In the genomic region with DNA sequence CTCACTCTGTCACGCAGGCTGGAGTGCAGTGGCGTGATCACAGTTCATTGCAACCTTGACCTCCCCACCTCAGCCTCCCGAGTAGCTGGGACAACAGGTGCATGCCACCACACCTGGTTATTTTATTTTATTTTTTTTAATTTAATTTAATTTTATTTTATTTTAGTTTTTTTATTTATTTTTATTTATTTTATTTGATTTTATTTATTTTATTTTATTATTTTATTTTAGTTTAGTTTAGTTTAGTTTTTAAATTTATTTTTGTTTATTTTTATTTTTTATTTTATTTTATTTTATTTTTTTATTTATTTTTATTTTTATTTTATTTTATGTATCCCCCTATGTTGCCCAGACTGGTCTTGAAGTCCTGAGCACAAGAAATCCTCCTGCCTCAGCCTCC, we compare ENCODE assay signal across 27 cellular contexts.
"Had no signal": no experiment of that assay in that cellular context is flagged by ENCODE, and none has a peak within 500 bp of the region (broad histone marks: within the 10 kb centered on the region; RNA-seq: fewer than 3 reads in every experiment).

No MANE protein-coding gene starts in this region.

- H3K9me3 ChIP-seq: adrenal gland, body of pancreas, colonic mucosa, heart right ventricle had no signal

- H3K4me1 ChIP-seq: adrenal gland, body of pancreas, colonic mucosa, gastroesophageal sphincter, heart right ventricle had no signal

- H3K27ac ChIP-seq: adrenal gland, body of pancreas, colonic mucosa, gastroesophageal sphincter, heart right ventricle, WERI-Rb-1 had no signal

- H3K27me3 ChIP-seq: body of pancreas, colonic mucosa had no signal

- H3K36me3 ChIP-seq: adrenal gland, colonic mucosa, gastroesophageal sphincter, heart right ventricle, WERI-Rb-1 had no signal

- DNase-seq: activated CD4-positive, alpha-beta memory T cell treated with anti-CD3 and anti-CD28 coated beads for 36 hours; activated CD4-positive, alpha-beta T cell treated with anti-CD3 and anti-CD28 coated beads for 36 hours; activated CD4-positive, alpha-beta T cell treated with anti-CD3 and anti-CD28 coated beads, Interleukin-2, amount 10 ng/mL, durations not matched to agents 24 days and 14 days; activated CD4-positive, CD25-positive, alpha-beta regulatory T cell; activated CD4-positive, CD25-positive, alpha-beta regulatory T cell treated with anti-CD3 and anti-CD28 coated beads, Interleukin-2, amount 50 U/mL, for 72 hours; activated CD8-positive, alpha-beta memory T cell treated with anti-CD3 and anti-CD28 coated beads, Interleukin-2, amount 10 ng/mL, durations not matched to agents 7 days and 5 days; activated CD8-positive, alpha-beta memory T cell treated with anti-CD3 and anti-CD28 coated beads, Interleukin-2, amount 50 U/mL, for 4 hours; activated CD8-positive, alpha-beta T cell treated with anti-CD3 and anti-CD28 coated beads, Interleukin-2, amount 10 ng/mL, durations not matched to agents 7 days and 5 days; activated effector memory CD4-positive, alpha-beta T cell treated with anti-CD3 and anti-CD28 coated beads, Interleukin-2, amount 50 U/mL, for 16 hours; activated naive CD4-positive, alpha-beta T cell treated with anti-CD3 and anti-CD28 coated beads for 36 hours; activated naive CD8-positive, alpha-beta T cell treated with anti-CD3 and anti-CD28 coated beads for 36 hours; activated naive CD8-positive, alpha-beta T cell treated with anti-CD3 and anti-CD28 coated beads, Interleukin-2, amount 50 U/mL, for 24 hours; activated T-cell treated with anti-CD3 and anti-CD28 coated beads, Interleukin-2, amount 50 U/mL, for 1 hour; activated T-cell treated with anti-CD3 and anti-CD28 coated beads, Interleukin-2, amount 50 U/mL, for 48 hours; adrenal gland; amygdala; aorta; body of pancreas; caudate nucleus; colonic mucosa; effector CD8-positive, alpha-beta T cell; foreskin fibroblast; heart right ventricle; T-helper 2 cell; WERI-Rb-1 had no signal

- ATAC-seq: activated CD4-positive, alpha-beta T cell treated with anti-CD3 and anti-CD28 coated beads for 36 hours; activated CD8-positive, alpha-beta memory T cell treated with anti-CD3 and anti-CD28 coated beads, Interleukin-2, amount 10 ng/mL, durations not matched to agents 7 days and 5 days; activated CD8-positive, alpha-beta T cell treated with anti-CD3 and anti-CD28 coated beads, Interleukin-2, amount 10 ng/mL, durations not matched to agents 7 days and 5 days; activated naive CD8-positive, alpha-beta T cell treated with anti-CD3 and anti-CD28 coated beads, Interleukin-2, amount 50 U/mL, for 24 hours; body of pancreas; esophagus mucosa; gastroesophageal sphincter; heart right ventricle had no signal

- H3K4me3 ChIP-seq: adrenal gland, body of pancreas, colonic mucosa, gastroesophageal sphincter, heart right ventricle had no signal
